Comparison of ENCODE assay signal across 1 cellular context in genomic region chr19:3814648-3815047, GRCh38.
TF ChIP-seq lines count a peak whose summit lies in the region.

No MANE protein-coding gene starts in this region.

TF ChIP-seq in HepG2, 621 proteins besides CTCF, POLR2A, EP300 and RAD21:
- TF ChIP-seq KLF12 (CRISPR knock-in tag; IDR thresholded peaks at IDR 0.05; ENCODE audit: borderline replicate concordance): no peak
- TF ChIP-seq ZNF329 (CRISPR knock-in tag; IDR thresholded peaks at IDR 0.05; ENCODE audit: low read depth): peak; percentile 97
TF ChIP-seq in HepG2: peak in this region for 1.
